Comparison of ENCODE assay signal across 10 cellular contexts in the genomic region with DNA sequence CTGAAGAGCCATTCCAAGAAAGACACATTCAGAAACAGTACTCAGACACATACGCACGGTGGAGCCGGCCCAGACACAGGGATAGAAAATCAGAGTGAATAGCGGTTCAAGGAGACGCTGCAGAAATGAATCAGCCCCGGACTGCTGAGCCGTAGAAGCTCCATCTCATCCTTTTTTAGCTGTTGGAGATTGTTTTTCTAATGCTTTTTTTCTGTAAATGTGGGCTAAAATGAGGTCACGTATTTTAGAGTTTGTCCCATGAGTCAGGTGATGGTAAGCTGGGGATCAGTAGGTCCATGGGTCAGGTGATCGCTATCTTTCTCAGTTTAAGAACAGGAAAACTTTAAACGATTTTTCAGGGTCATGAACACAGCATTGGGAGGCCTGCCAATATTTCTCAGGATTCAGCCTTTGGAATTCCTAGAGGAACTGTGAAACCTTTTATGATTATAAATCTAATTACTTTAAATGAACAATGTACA.
DNase-seq lines count a peak whose midpoint lies in the region; ATAC-seq, FAIRE-seq and TF ChIP-seq lines count a peak whose summit lies in the region.
"Had no signal": no experiment of that assay in that cellular context is flagged by ENCODE, and none has a peak within 500 bp of the region (broad histone marks: within the 10 kb centered on the region; RNA-seq: fewer than 3 reads in every experiment).

No MANE protein-coding gene starts in this region.

- 0 out of 3 replicates have a peak overlapping the region, but pooled peaks have one; percentile 3 for H2BK15ac ChIP-seq in IMR-90 (ENCODE audit: low read depth, low read length)

- no peak overlapping the region for H2AK9ac ChIP-seq in IMR-90 (replicated peaks; ENCODE audit: low read depth, low read length, poor library complexity)

- H2BK5ac ChIP-seq in IMR-90 (ENCODE audit: low read depth, low read length, poor library complexity, severe bottlenecking): peak overlapping the region; percentile 78

- no TSS peak for BruUV-seq in A673 (replicated peaks; lab: Mats Ljungman, UMichigan)
- BruUV-seq in IMR-90 (replicated peaks; lab: Mats Ljungman, UMichigan): no TSS peak

- H3K4ac ChIP-seq in IMR-90 (ENCODE audit: low read depth, low read length): peak overlapping the region; percentile 74

- dilution Hi-C loops in IMR-90 (cut with HindIII; ENCODE audit: low sequenced_read_pairs, unreplicated experiment): no loop called here

- peak overlapping the region; percentile 37 for H3K23ac ChIP-seq in IMR-90 (ENCODE audit: low read depth, low read length)

- H3K36me3 ChIP-seq in A673 (ENCODE audit: insufficient read depth, low read length, poor library complexity, severe bottlenecking) (no peaks in the 10 kb centered on the region), IMR-90 (ENCODE audit: control insufficient read depth, insufficient read depth, low read length) (no peaks in the 10 kb centered on the region)

- H3K4me1 ChIP-seq in A673 (ENCODE audit: insufficient read depth, low read length, poor library complexity, severe bottlenecking): peaks cover 17% of the 10 kb centered on the region
- H3K4me1 ChIP-seq in IMR-90 (ENCODE audit: control insufficient read depth, insufficient read depth, low read length): peaks cover 11% of the 10 kb centered on the region

- no peaks in the 10 kb centered on the region for H4K20me1 ChIP-seq in IMR-90 (ENCODE audit: insufficient read depth, low read length)

- H3K79me1 ChIP-seq in IMR-90 (ENCODE audit: low read depth in 1 of 2, low read length in 2 of 2): 0 out of 4 replicates have a peak, but pooled peaks cover 0 to 6% of the 10 kb centered on the region in 2 experiments

- FAIRE-seq in endometrium (lab: Jason Lieb, UNC): peak; percentile 51

- CTCF ChIA-PET in A673 (lab: Charles Lee): interaction anchor here (1.5 kb wide), 1 partner anchor 16 kb away, joined by 6 read pairs; no protein-coding TSS in a partner anchor
- CTCF ChIA-PET in IMR-90 (lab: Yijun Ruan, JAX): interaction anchor here (0.6 to 2.1 kb wide), 10 partner anchors 11 to 507 kb away, joined by 3 to 10 read pairs (median 4); partner anchors contain the start of gene SSPN

- TF ChIP-seq RAD21 in IMR-90 (IDR thresholded peaks at IDR 0.05; ENCODE audit: low read length): peak; percentile 33

- POLR2A ChIA-PET in A673 (lab: Charles Lee; ENCODE audit: low non-redundant PET) (interaction anchor here (0.6 kb wide), 1 partner anchor 119 kb away, joined by 3 read pairs; no protein-coding TSS in a partner anchor), IMR-90 (lab: Charles Lee; ENCODE audit: unreplicated experiment) (no interaction called here)

- H2AK5ac ChIP-seq in IMR-90 (ENCODE audit: low read depth, low read length): no peak overlapping the region

- peak overlapping the region; percentile 89; the same call in 1 of the 2 replicates for H3K18ac ChIP-seq in IMR-90 (ENCODE audit: low read depth, low read length)

- in situ Hi-C loops in IMR-90 (cut with MboI; ENCODE audit: low sequenced_read_pairs): no loop called here

- peaks cover 5% of the 10 kb centered on the region for H3K36me3 Mint-ChIP-seq in nephron (ENCODE audit: low read depth)
- peaks cover 20% of the 10 kb centered on the region for H3K36me3 Mint-ChIP-seq in activated CD4-positive, alpha-beta T cell treated with anti-CD3 and anti-CD28 coated beads, Interleukin-2, amount 10 ng/mL, durations not matched to agents 24 days and 14 days (ENCODE audit: low read depth)

- H3K27ac ChIP-seq in A673 (ENCODE audit: low read depth, low read length, poor library complexity, severe bottlenecking) (no peak overlapping the region), IMR-90 (ENCODE audit: insufficient read depth, low read length) (peak overlapping the region; percentile 67)

- H3K14ac ChIP-seq in IMR-90 (replicated peaks; ENCODE audit: low read depth, low read length): peak overlapping the region; percentile 69

- peak overlapping the region; percentile 87 for H3K4me2 ChIP-seq in IMR-90 (ENCODE audit: low read depth, low read length)

- H3K4me3 ChIP-seq in A673 (ENCODE audit: low read depth, low read length, poor library complexity, severe bottlenecking) (no peak overlapping the region), IMR-90 (ENCODE audit: insufficient read depth, low read depth, low read length) (peak overlapping the region; percentile 35; the same call in 1 of the 2 replicates)

- H2BK120ac ChIP-seq in IMR-90 (ENCODE audit: low read depth, low read length): peak overlapping the region; percentile 84

- H3K9me3 ChIP-seq in A673 (ENCODE audit: low read depth, low read length, poor library complexity, severe bottlenecking): no peaks in the 10 kb centered on the region
- no peaks in the 10 kb centered on the region for H3K9me3 ChIP-seq in IMR-90 (ENCODE audit: control insufficient read depth, insufficient read depth, low read length)

- ATAC-seq in IMR-90 (ENCODE audit: low read depth): peak; percentile 86
- no peak for ATAC-seq in HG03354 (IDR thresholded peaks at IDR 0.05; ENCODE audit: poor library complexity, severe bottlenecking, unreplicated experiment)
- ATAC-seq: activated CD8-positive, alpha-beta memory T cell treated with anti-CD3 and anti-CD28 coated beads, Interleukin-2, amount 10 ng/mL, durations not matched to agents 7 days and 5 days had no signal

- TF ChIP-seq CTCF in A673 (conservative IDR thresholded peaks at IDR 0.05; ENCODE audit: low read depth, low read length) (no peak), IMR-90 (conservative IDR thresholded peaks at IDR 0.05; ENCODE audit: low read depth, low read length) (no peak), nephron (IDR thresholded peaks at IDR 0.05; ENCODE audit: unreplicated experiment in 3 of 3) (no peak)

- H2AFZ ChIP-seq in IMR-90 (replicated peaks; ENCODE audit: low read length, poor library complexity): peak overlapping the region; percentile 27

- no peaks in the 10 kb centered on the region for H3K9me3 Mint-ChIP-seq in nephron
- no peaks in the 10 kb centered on the region for H3K9me3 Mint-ChIP-seq in activated CD4-positive, alpha-beta T cell treated with anti-CD3 and anti-CD28 coated beads, Interleukin-2, amount 10 ng/mL, durations not matched to agents 24 days and 14 days
- H3K9me3 Mint-ChIP-seq: memory B cell had no signal

- H3K9me1 ChIP-seq in IMR-90 (ENCODE audit: insufficient read depth, low read length): peaks cover 15% of the 10 kb centered on the region

- WGBS in IMR-90 (ENCODE audit: extremely low coverage in 2 of 2, insufficient read length in 1 of 2), 2 experiments: no CpG with 5 or more reads among the region's 10 CpGs

- peak overlapping the region; percentile 76; the same call in 1 of the 2 replicates for H4K5ac ChIP-seq in IMR-90 (ENCODE audit: low read depth, low read length)

- intact Hi-C loops in A673 (cut with micrococcal nuclease; ENCODE audit: unreplicated experiment) (no loop called here), IMR-90 (cut with micrococcal nuclease) (loop anchor here (1.0 to 10.0 kb wide), 3 partner anchors 21 to 254 kb away; no protein-coding TSS in a partner anchor)
- intact Hi-C loops in activated CD4-positive, alpha-beta T cell treated with anti-CD3 and anti-CD28 coated beads, Interleukin-2, amount 10 ng/mL, durations not matched to agents 24 days and 14 days (cut with micrococcal nuclease): no loop called here

- DNase-seq in A673 (ENCODE audit: low spot score): peak; percentile 23
- peak; percentile 90 for DNase-seq in IMR-90
- DNase-seq in NK-92 treated with Interleukin-12 subunit alpha and Interleukin-12 subunit beta, amount 100 ng/mL, for 24 hours (lab: John Stamatoyannopoulos, UW): no peak
- no peak for DNase-seq in NK-92 (lab: John Stamatoyannopoulos, UW; ENCODE audit: unreplicated experiment)
- DNase-seq in activated CD4-positive, alpha-beta T cell treated with anti-CD3 and anti-CD28 coated beads, Interleukin-2, amount 10 ng/mL, durations not matched to agents 24 days and 14 days: no peak
- DNase-seq: activated CD8-positive, alpha-beta memory T cell treated with anti-CD3 and anti-CD28 coated beads, Interleukin-2, amount 10 ng/mL, durations not matched to agents 7 days and 5 days had no signal

- H2BK20ac ChIP-seq in IMR-90 (ENCODE audit: low read depth, low read length): peak overlapping the region; percentile 86

- peak overlapping the region; percentile 51 to 61 (median 60) for H3K4me3 Mint-ChIP-seq in nephron
- H3K4me3 Mint-ChIP-seq in activated CD4-positive, alpha-beta T cell treated with anti-CD3 and anti-CD28 coated beads, Interleukin-2, amount 10 ng/mL, durations not matched to agents 24 days and 14 days: no peak overlapping the region
- H3K4me3 Mint-ChIP-seq: activated CD8-positive, alpha-beta memory T cell treated with anti-CD3 and anti-CD28 coated beads, Interleukin-2, amount 10 ng/mL, durations not matched to agents 7 days and 5 days; memory B cell had no signal

- peaks cover 13% of the 10 kb centered on the region for H3K4me1 Mint-ChIP-seq in nephron
- peaks cover 8% of the 10 kb centered on the region for H3K4me1 Mint-ChIP-seq in activated CD4-positive, alpha-beta T cell treated with anti-CD3 and anti-CD28 coated beads, Interleukin-2, amount 10 ng/mL, durations not matched to agents 24 days and 14 days
- H3K4me1 Mint-ChIP-seq: memory B cell had no signal

- no peaks in the 10 kb centered on the region for H3K27me3 Mint-ChIP-seq in nephron (ENCODE audit: low read depth)
- no peaks in the 10 kb centered on the region for H3K27me3 Mint-ChIP-seq in activated CD4-positive, alpha-beta T cell treated with anti-CD3 and anti-CD28 coated beads, Interleukin-2, amount 10 ng/mL, durations not matched to agents 24 days and 14 days
- H3K27me3 Mint-ChIP-seq: activated CD8-positive, alpha-beta memory T cell treated with anti-CD3 and anti-CD28 coated beads, Interleukin-2, amount 10 ng/mL, durations not matched to agents 7 days and 5 days; memory B cell had no signal

- no peaks in the 10 kb centered on the region for H3K27me3 ChIP-seq in A673 (replicated peaks; ENCODE audit: insufficient read depth, low read depth, low read length, poor library complexity)
- H3K27me3 ChIP-seq in IMR-90 (ENCODE audit: control insufficient read depth, insufficient read depth, low read length): no peaks in the 10 kb centered on the region

- peak overlapping the region; percentile 68 for H3K9ac ChIP-seq in IMR-90 (ENCODE audit: low read depth, low read length)

- H3K56ac ChIP-seq in IMR-90 (ENCODE audit: extremely low read depth, insufficient read depth, low read length): peak overlapping the region; percentile 76

- peak; percentile 26; the same call in 1 of the 2 replicates for TF ChIP-seq POLR2A in IMR-90 (IDR thresholded peaks at IDR 0.05; ENCODE audit: low read depth, low read length)

- H4K91ac ChIP-seq in IMR-90 (ENCODE audit: insufficient read depth, low read depth, low read length): peak overlapping the region; percentile 29; the same call in 1 of the 2 replicates

- H3K27ac Mint-ChIP-seq in nephron: peak overlapping the region; percentile 92 to 97 (median 94)
- H3K27ac Mint-ChIP-seq in activated CD4-positive, alpha-beta T cell treated with anti-CD3 and anti-CD28 coated beads, Interleukin-2, amount 10 ng/mL, durations not matched to agents 24 days and 14 days: no peak overlapping the region

- H4K8ac ChIP-seq in IMR-90 (ENCODE audit: low read depth in 2 of 2, low read length in 2 of 2): peak overlapping the region in 1 of 2 experiments; percentile 67; a peak in 2 of 4 replicates

TF ChIP-seq in IMR-90, 13 proteins besides CTCF, POLR2A, EP300 and RAD21 (continues in another document):
- TF ChIP-seq FOS (IDR thresholded peaks at IDR 0.05; ENCODE audit: low read depth, low read length) (peak; percentile 47; the same call in 1 of the 2 replicates), SMC3 (IDR thresholded peaks at IDR 0.05; ENCODE audit: low read depth, low read length) (peak; percentile 31; the same call in 1 of the 2 replicates)

Comparison
In these comparisons a context has a peak if more than half of its experiments do, and no peak if none do; other contexts are left out.
1. DNase-seq: peak in A673 (single experiment) and IMR-90 (single experiment); none in NK-92 treated with Interleukin-12 subunit alpha and Interleukin-12 subunit beta, amount 100 ng/mL, for 24 hours (single experiment), NK-92 (single experiment) and activated CD4-positive, alpha-beta T cell treated with anti-CD3 and anti-CD28 coated beads, Interleukin-2, amount 10 ng/mL, durations not matched to agents 24 days and 14 days (single experiment).